1 cellular context compared by ENCODE assay signal in genomic region chr19:42060117-42060516, GRCh38.
A peak's percentile ranks its signal among the peaks of the same experiment; 100 is the strongest.
TF ChIP-seq lines count a peak whose summit lies in the region.

No MANE protein-coding gene starts in this region.

TF ChIP-seq in HepG2, 621 proteins besides CTCF, POLR2A, EP300 and RAD21:
- TF ChIP-seq ATF7-NPFF (CRISPR knock-in tag; IDR thresholded peaks at IDR 0.05; ENCODE audit: low read depth) (no peak), ZNF770 (CRISPR knock-in tag; IDR thresholded peaks at IDR 0.05) (0 out of 2 replicates have a peak, but pooled peaks have one; percentile 43)
